Comparison of ENCODE assay signal across 18 cellular contexts in genomic region chr20:15077733-15078132, GRCh38.
DNase-seq lines count a peak whose midpoint lies in the region; ATAC-seq, FAIRE-seq and TF ChIP-seq lines count a peak whose summit lies in the region.
"Had no signal": no experiment of that assay in that cellular context is flagged by ENCODE, and none has a peak within 500 bp of the region (broad histone marks: within the 10 kb centered on the region; RNA-seq: fewer than 3 reads in every experiment).

No MANE protein-coding gene starts in this region.

- H3K79me2 ChIP-seq in GM23338 (replicated peaks; ENCODE audit: insufficient read depth): no peaks in the 10 kb centered on the region

- H3K27ac Mint-ChIP-seq in GM23338 (peak overlapping the region; percentile 60), endodermal cell (no peak overlapping the region), nephron (peak overlapping the region; percentile 16 to 64 (median 26)), type B pancreatic cell (no peak overlapping the region)
- H3K27ac Mint-ChIP-seq: CD4-positive, CD25-positive, alpha-beta regulatory T cell; HFFc6 had no signal

- H3K36me3 ChIP-seq in GM23338 (ENCODE audit: insufficient read depth) (no peaks in the 10 kb centered on the region), endodermal cell (ENCODE audit: control insufficient read depth, insufficient read depth, low read length) (no peaks in the 10 kb centered on the region), Peyer's patch (no peaks in the 10 kb centered on the region)
- H3K36me3 ChIP-seq: BLaER1 treated with 17β-estradiol and CSF1 and Interleukin-3, amounts not matched to agents 10 nM and 100 nM had no signal

- WGBS in endodermal cell (ENCODE audit: insufficient coverage in 1 of 2, insufficient read length in 1 of 2), 2 experiments: 49 to 76% methylated on average over 2 to 5 of the region's 5 CpGs

- H3K4me1 Mint-ChIP-seq in GM23338: peaks cover 18% of the 10 kb centered on the region
- peaks cover 5% of the 10 kb centered on the region for H3K4me1 Mint-ChIP-seq in endodermal cell
- H3K4me1 Mint-ChIP-seq in nephron: peaks cover 22% of the 10 kb centered on the region
- H3K4me1 Mint-ChIP-seq in type B pancreatic cell (ENCODE audit: unreplicated experiment): peaks cover 14% of the 10 kb centered on the region
- H3K4me1 Mint-ChIP-seq: CD4-positive, CD25-positive, alpha-beta regulatory T cell had no signal

- peaks cover 11% of the 10 kb centered on the region; the same call in 1 of the 2 replicates for H3K4me1 ChIP-seq in GM23338 (ENCODE audit: insufficient read depth)
- H3K4me1 ChIP-seq in endodermal cell (ENCODE audit: control insufficient read depth, insufficient read depth, low read length): no peaks in the 10 kb centered on the region
- H3K4me1 ChIP-seq in Peyer's patch: no peaks in the 10 kb centered on the region

- no peak overlapping the region for H3K9ac ChIP-seq in endodermal cell (ENCODE audit: extremely low read depth, low read length, poor library complexity, severe bottlenecking)
- H3K9ac ChIP-seq: BLaER1 treated with 17β-estradiol and CSF1 and Interleukin-3, amounts not matched to agents 10 nM and 100 nM had no signal

- H3K27ac ChIP-seq in GM23338 (ENCODE audit: low read depth) (no peak overlapping the region), endodermal cell (ENCODE audit: low read depth, low read length) (no peak overlapping the region), Peyer's patch (no peak overlapping the region)
- H3K27ac ChIP-seq: BLaER1 treated with 17β-estradiol and CSF1 and Interleukin-3, amounts not matched to agents 10 nM and 100 nM; HL-60 had no signal

- H3K4me3 Mint-ChIP-seq in GM23338: no peak overlapping the region
- no peak overlapping the region for H3K4me3 Mint-ChIP-seq in endodermal cell
- H3K4me3 Mint-ChIP-seq in nephron: no peak overlapping the region
- peak overlapping the region; percentile 53 for H3K4me3 Mint-ChIP-seq in type B pancreatic cell
- H3K4me3 Mint-ChIP-seq: CD4-positive, CD25-positive, alpha-beta regulatory T cell; HFFc6 had no signal

- peaks cover 9% of the 10 kb centered on the region for H3K9me2 ChIP-seq in GM23338 (ENCODE audit: insufficient read depth)

- H3K9me3 ChIP-seq in endodermal cell (ENCODE audit: control insufficient read depth, low read length): no peaks in the 10 kb centered on the region
- H3K9me3 ChIP-seq in Peyer's patch: no peaks in the 10 kb centered on the region
- H3K9me3 ChIP-seq: BLaER1 treated with 17β-estradiol and CSF1 and Interleukin-3, amounts not matched to agents 10 nM and 100 nM had no signal

- no peak overlapping the region for H3K4me3 ChIP-seq in GM23338
- no peak overlapping the region for H3K4me3 ChIP-seq in endodermal cell (ENCODE audit: low read length)
- no peak overlapping the region for H3K4me3 ChIP-seq in Peyer's patch
- H3K4me3 ChIP-seq: BLaER1 treated with 17β-estradiol and CSF1 and Interleukin-3, amounts not matched to agents 10 nM and 100 nM; GM12878 had no signal

- TF ChIP-seq POLR2A in Peyer's patch (IDR thresholded peaks at IDR 0.05): no peak

- H3F3A ChIP-seq in GM23338 (replicated peaks; ENCODE audit: low read depth): no peaks in the 10 kb centered on the region

- no peaks in the 10 kb centered on the region for H3K36me3 Mint-ChIP-seq in GM23338 (ENCODE audit: low read depth)
- no peaks in the 10 kb centered on the region for H3K36me3 Mint-ChIP-seq in endodermal cell (ENCODE audit: low read depth)
- no peaks in the 10 kb centered on the region for H3K36me3 Mint-ChIP-seq in nephron (ENCODE audit: low read depth)
- no peaks in the 10 kb centered on the region for H3K36me3 Mint-ChIP-seq in type B pancreatic cell
- H3K36me3 Mint-ChIP-seq: CD4-positive, CD25-positive, alpha-beta regulatory T cell had no signal

- no peaks in the 10 kb centered on the region for H3K27me3 ChIP-seq in GM23338 (ENCODE audit: insufficient read depth)
- H3K27me3 ChIP-seq in endodermal cell (ENCODE audit: control insufficient read depth, insufficient read depth, low read length, poor library complexity, severe bottlenecking): no peaks in the 10 kb centered on the region
- no peaks in the 10 kb centered on the region for H3K27me3 ChIP-seq in Peyer's patch
- H3K27me3 ChIP-seq: BLaER1 treated with 17β-estradiol and CSF1 and Interleukin-3, amounts not matched to agents 10 nM and 100 nM had no signal

- H2AFZ ChIP-seq in GM23338: peak overlapping the region; percentile 77

- DNase-seq in GM23338 (ENCODE audit: low spot score) (peak; percentile 38), endodermal cell (peak; percentile 49), type B pancreatic cell (ENCODE audit: extremely low spot score, unreplicated experiment) (no peak), Peyer's patch (no peak), D721Med (ENCODE audit: insufficient read length, low spot score) (no peak)
- DNase-seq: 8988T; AML-193; CD4-positive, CD25-positive, alpha-beta regulatory T cell; DMS 273 treated with DMSO at 0.1 percent for 48 hours; GOT3; HCEC 1CT; HFFc6 had no signal

- no peak for FAIRE-seq in D721Med (lab: Jason Lieb, UNC)
- FAIRE-seq: GM18507 had no signal

- no peaks in the 10 kb centered on the region for H4K20me1 ChIP-seq in GM23338 (replicated peaks; ENCODE audit: insufficient read depth)
- H4K20me1 ChIP-seq: BLaER1 treated with 17β-estradiol and CSF1 and Interleukin-3, amounts not matched to agents 10 nM and 100 nM had no signal

- TF ChIP-seq CTCF in GM23338 (conservative IDR thresholded peaks at IDR 0.05; ENCODE audit: low read depth in 2 of 2) (no peak), endodermal cell (conservative IDR thresholded peaks at IDR 0.05) (no peak), nephron (IDR thresholded peaks at IDR 0.05; ENCODE audit: unreplicated experiment in 3 of 3) (no peak), type B pancreatic cell (conservative IDR thresholded peaks at IDR 0.05) (no peak), Peyer's patch (IDR thresholded peaks at IDR 0.05) (no peak), D721Med (IDR thresholded peaks at IDR 0.05; ENCODE audit: insufficient read depth, missing control alignments) (no peak)

- H3K4me2 ChIP-seq in GM23338: no peak overlapping the region
- H3K4me2 ChIP-seq: BLaER1 treated with 17β-estradiol and CSF1 and Interleukin-3, amounts not matched to agents 10 nM and 100 nM had no signal

- peak; percentile 74 for ATAC-seq in GM23338
- no peak for ATAC-seq in HG03442 (IDR thresholded peaks at IDR 0.05; ENCODE audit: unreplicated experiment)
- ATAC-seq: GM12878 had no signal

- H3K27me3 Mint-ChIP-seq in GM23338 (ENCODE audit: insufficient read depth, low read depth, poor library complexity): peaks cover 2% of the 10 kb centered on the region
- no peaks in the 10 kb centered on the region for H3K27me3 Mint-ChIP-seq in endodermal cell (ENCODE audit: insufficient read depth)
- H3K27me3 Mint-ChIP-seq in nephron (ENCODE audit: low read depth): no peaks in the 10 kb centered on the region
- H3K27me3 Mint-ChIP-seq in type B pancreatic cell: no peaks in the 10 kb centered on the region
- H3K27me3 Mint-ChIP-seq: CD4-positive, CD25-positive, alpha-beta regulatory T cell had no signal

- H3K9me3 Mint-ChIP-seq in GM23338: no peaks in the 10 kb centered on the region
- no peaks in the 10 kb centered on the region for H3K9me3 Mint-ChIP-seq in endodermal cell
- H3K9me3 Mint-ChIP-seq in nephron: no peaks in the 10 kb centered on the region
- no peaks in the 10 kb centered on the region for H3K9me3 Mint-ChIP-seq in type B pancreatic cell

TF ChIP-seq in GM23338, 12 proteins besides CTCF, POLR2A, EP300 and RAD21 (continues in another document):
- TF ChIP-seq JUNB (IDR thresholded peaks at IDR 0.05; ENCODE audit: unreplicated experiment) (no peak), CREB1 (CRISPR knock-in tag; IDR thresholded peaks at IDR 0.05; ENCODE audit: low read depth) (no peak), ZNF114 (CRISPR knock-in tag; IDR thresholded peaks at IDR 0.05) (no peak), REST (IDR thresholded peaks at IDR 0.05; ENCODE audit: unreplicated experiment) (no peak)

Comparison
In these comparisons a context has a peak if more than half of its experiments do, and no peak if none do; other contexts are left out.
1. DNase-seq: peak in GM23338 (single experiment) and endodermal cell (single experiment); none in type B pancreatic cell (single experiment), Peyer's patch (0 of 3) and D721Med (single experiment).
2. H3K27ac Mint-ChIP-seq: peak in GM23338 (single experiment) and nephron (3 of 3); none in endodermal cell (single experiment) and type B pancreatic cell (single experiment).